In the genomic region with DNA sequence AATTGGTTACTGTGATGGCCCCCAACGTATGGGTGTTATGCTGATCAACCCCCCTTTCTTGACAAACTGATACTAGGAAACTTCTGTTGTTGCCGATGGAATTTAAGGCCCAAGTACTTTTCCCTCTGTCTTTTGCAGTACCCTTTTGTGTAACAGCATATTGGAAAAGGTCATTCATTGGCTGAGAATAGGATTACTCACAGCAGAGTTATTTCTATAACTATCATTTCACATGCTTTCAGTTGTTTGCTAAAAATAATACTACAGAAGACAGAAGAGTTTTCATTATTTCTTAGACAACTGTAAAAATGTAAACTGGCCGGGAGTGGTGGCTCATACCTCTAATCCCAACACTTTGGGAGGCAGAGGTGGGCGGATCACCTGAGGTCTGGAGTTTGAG, we compare ENCODE assay signal across 21 cellular contexts.
A peak's percentile ranks its signal among the peaks of the same experiment; 100 is the strongest.
DNase-seq lines count a peak whose midpoint lies in the region; ATAC-seq and TF ChIP-seq lines count a peak whose summit lies in the region.
"Had no signal": no experiment of that assay in that cellular context is flagged by ENCODE, and none has a peak within 500 bp of the region (broad histone marks: within the 10 kb centered on the region; RNA-seq: fewer than 3 reads in every experiment).

No MANE protein-coding gene starts in this region.

- H3K4me3 ChIP-seq in AG09309 (ENCODE audit: control insufficient read depth, low read depth, low read length), result no peak overlapping the region
- no peak overlapping the region for H3K4me3 ChIP-seq in IMR-90 (ENCODE audit: insufficient read depth, low read depth, low read length)
- H3K4me3 ChIP-seq in brain microvascular endothelial cell (ENCODE audit: low read depth, low read length), result no peak overlapping the region
- H3K4me3 ChIP-seq in mesenchymal stem cell (ENCODE audit: insufficient read depth in 1 of 2, low read depth in 1 of 2, low read length in 2 of 2), result no peak overlapping the region
- no peak overlapping the region for H3K4me3 ChIP-seq in MM.1S (ENCODE audit: low read length)
- H3K4me3 ChIP-seq: gastrocnemius medialis, tibial nerve had no signal

- peak; percentile 90 for ATAC-seq in IMR-90 (ENCODE audit: low read depth)
- ATAC-seq: gastrocnemius medialis, right cardiac atrium had no signal

- no peak overlapping the region for H2BK20ac ChIP-seq in IMR-90 (ENCODE audit: low read depth, low read length)

- H3F3A ChIP-seq in MM.1S (ENCODE audit: insufficient read depth, low read length), result no peaks in the 10 kb centered on the region

- H3K4ac ChIP-seq in IMR-90 (ENCODE audit: low read depth, low read length) (0 out of 2 replicates have a peak overlapping the region, but pooled peaks have one; percentile 17), mesenchymal stem cell (ENCODE audit: low read depth in 1 of 2, low read length in 2 of 2) (no peak overlapping the region)

- no peaks in the 10 kb centered on the region for H3K27me3 ChIP-seq in IMR-90 (ENCODE audit: control insufficient read depth, insufficient read depth, low read length)
- no peaks in the 10 kb centered on the region for H3K27me3 ChIP-seq in brain microvascular endothelial cell (replicated peaks)
- no peaks in the 10 kb centered on the region for H3K27me3 ChIP-seq in mesenchymal stem cell (ENCODE audit: control insufficient read depth in 1 of 2, insufficient read depth in 1 of 2, low read length in 2 of 2)
- no peaks in the 10 kb centered on the region for H3K27me3 ChIP-seq in MM.1S (replicated peaks; ENCODE audit: insufficient read depth, low read length)
- H3K27me3 ChIP-seq: gastrocnemius medialis, tibial nerve had no signal

- no peak overlapping the region for H2BK5ac ChIP-seq in IMR-90 (ENCODE audit: low read depth, low read length, poor library complexity, severe bottlenecking)
- H2BK5ac ChIP-seq in mesenchymal stem cell (ENCODE audit: low read depth, low read length, poor library complexity, severe bottlenecking), result no peak overlapping the region

- no peaks in the 10 kb centered on the region for H4K20me1 ChIP-seq in IMR-90 (ENCODE audit: insufficient read depth, low read length)
- H4K20me1 ChIP-seq in MM.1S (ENCODE audit: insufficient read depth, low read length), result no peaks in the 10 kb centered on the region

- H3K9me1 ChIP-seq in IMR-90 (ENCODE audit: insufficient read depth, low read length), result no peaks in the 10 kb centered on the region

- TF ChIP-seq RAD21 in IMR-90 (IDR thresholded peaks at IDR 0.05; ENCODE audit: low read length), result no peak

- BruUV-seq in IMR-90 (replicated peaks; lab: Mats Ljungman, UMichigan), result no TSS peak

- no peak overlapping the region for H2AFZ ChIP-seq in IMR-90 (replicated peaks; ENCODE audit: low read length, poor library complexity)
- no peak overlapping the region for H2AFZ ChIP-seq in mesenchymal stem cell (ENCODE audit: low read depth, low read length)
- no peak overlapping the region for H2AFZ ChIP-seq in MM.1S (ENCODE audit: low read length)

- H4K5ac ChIP-seq in IMR-90 (ENCODE audit: low read depth, low read length), result no peak overlapping the region

- peak overlapping the region; percentile 87; the same call in 1 of the 2 replicates for H3K18ac ChIP-seq in IMR-90 (ENCODE audit: low read depth, low read length)
- no peak overlapping the region for H3K18ac ChIP-seq in mesenchymal stem cell (ENCODE audit: low read depth in 1 of 2, low read length in 2 of 2)

- no peak overlapping the region for H2BK120ac ChIP-seq in IMR-90 (ENCODE audit: low read depth, low read length)
- no peak overlapping the region for H2BK120ac ChIP-seq in mesenchymal stem cell (ENCODE audit: low read depth, low read length)

- dilution Hi-C loops in IMR-90 (cut with HindIII; ENCODE audit: low sequenced_read_pairs, unreplicated experiment), result no loop called here

- H3K4me1 ChIP-seq in IMR-90 (ENCODE audit: control insufficient read depth, insufficient read depth, low read length) (peaks cover 2% of the 10 kb centered on the region), mesenchymal stem cell (ENCODE audit: control insufficient read depth, insufficient read depth, low read depth, low read length) (peaks cover 2% of the 10 kb centered on the region), MM.1S (ENCODE audit: low read length) (no peaks in the 10 kb centered on the region)
- H3K4me1 ChIP-seq: gastrocnemius medialis had no signal

- peak overlapping the region; percentile 89 for H3K4me2 ChIP-seq in IMR-90 (ENCODE audit: low read depth, low read length)
- H3K4me2 ChIP-seq in mesenchymal stem cell (ENCODE audit: low read length, poor library complexity, severe bottlenecking), result no peak overlapping the region
- no peak overlapping the region for H3K4me2 ChIP-seq in MM.1S (ENCODE audit: low read depth, low read length)

- H2AK5ac ChIP-seq in IMR-90 (ENCODE audit: low read depth, low read length) (no peak overlapping the region), mesenchymal stem cell (ENCODE audit: low read length, severe bottlenecking) (no peak overlapping the region)

- H4K91ac ChIP-seq in IMR-90 (ENCODE audit: insufficient read depth, low read depth, low read length) (no peak overlapping the region), mesenchymal stem cell (ENCODE audit: low read length) (no peak overlapping the region)

- H4K8ac ChIP-seq in IMR-90 (ENCODE audit: low read depth in 2 of 2, low read length in 2 of 2), result no peak overlapping the region; a peak in 1 of 4 replicates
- H4K8ac ChIP-seq in mesenchymal stem cell (ENCODE audit: low read length), result no peak overlapping the region

- H3K79me1 ChIP-seq in IMR-90 (ENCODE audit: low read depth in 1 of 2, low read length in 2 of 2) (no peaks in the 10 kb centered on the region), mesenchymal stem cell (replicated peaks; ENCODE audit: low read length, poor library complexity, severe bottlenecking) (no peaks in the 10 kb centered on the region)

- H3K36me3 ChIP-seq in IMR-90 (ENCODE audit: control insufficient read depth, insufficient read depth, low read length) (no peaks in the 10 kb centered on the region), brain microvascular endothelial cell (replicated peaks) (no peaks in the 10 kb centered on the region), mesenchymal stem cell (ENCODE audit: control insufficient read depth in 1 of 2, insufficient read depth in 2 of 2, low read depth in 1 of 2, low read length in 2 of 2) (no peaks in the 10 kb centered on the region), MM.1S (replicated peaks; ENCODE audit: insufficient read depth, low read length) (no peaks in the 10 kb centered on the region)
- H3K36me3 ChIP-seq: gastrocnemius medialis, tibial nerve had no signal

- no peak for TF ChIP-seq POLR2A in IMR-90 (IDR thresholded peaks at IDR 0.05; ENCODE audit: low read depth, low read length)

- H3K23ac ChIP-seq in IMR-90 (ENCODE audit: low read depth, low read length) (no peak overlapping the region), mesenchymal stem cell (ENCODE audit: low read length in 2 of 2) (no peak overlapping the region)

- H2AK9ac ChIP-seq in IMR-90 (replicated peaks; ENCODE audit: low read depth, low read length, poor library complexity), result no peak overlapping the region

- intact Hi-C loops in IMR-90 (cut with micrococcal nuclease), result no loop called here

- DNase-seq in AG09309 (ENCODE audit: low read depth) (peak; percentile 47), IMR-90 (peak; percentile 63), brain microvascular endothelial cell (peak; percentile 1), mesenchymal stem cell (no peak), cerebellar nuclear complex (lab: John Stamatoyannopoulos, UW) (no peak), T-helper 9 cell (no peak), MM.1S (no peak), HK-2 (ENCODE audit: unreplicated experiment) (no peak)
- DNase-seq: ACHN; activated CD4-positive, alpha-beta T cell treated with anti-CD3 and anti-CD28 coated beads for 4 hours; activated effector memory CD4-positive, alpha-beta T cell treated with Interleukin-2 at 50 U/mL for 16 hours; endodermal cell; gastrocnemius medialis; NCI-H187; NCI-H446 treated with DMSO at 0.1 percent for 48 hours; nucleus accumbens; right cardiac atrium; stimulated activated naive CD4-positive, alpha-beta T cell; SW 1271 had no signal

- in situ Hi-C loops in IMR-90 (cut with MboI; ENCODE audit: low sequenced_read_pairs) (no loop called here), brain microvascular endothelial cell (cut with HindIII; ENCODE audit: low pct_ligation_motif_present, low sequenced_read_pairs) (no loop called here)

- POLR2A ChIA-PET in IMR-90 (lab: Charles Lee; ENCODE audit: unreplicated experiment), result no interaction called here

- TF ChIP-seq CTCF in AG09309 (IDR thresholded peaks at IDR 0.05; ENCODE audit: control insufficient read depth, insufficient read depth, low read depth, low read length, missing control alignments) (no peak), IMR-90 (conservative IDR thresholded peaks at IDR 0.05; ENCODE audit: low read depth, low read length) (no peak), brain microvascular endothelial cell (IDR thresholded peaks at IDR 0.05; ENCODE audit: low read depth, low read length, missing control alignments) (no peak), MM.1S (IDR thresholded peaks at IDR 0.05; ENCODE audit: low read length) (no peak)

- H2BK15ac ChIP-seq in IMR-90 (ENCODE audit: low read depth, low read length) (no peak overlapping the region), mesenchymal stem cell (ENCODE audit: low read depth, poor library complexity, severe bottlenecking) (no peak overlapping the region)

- H3K9me3 ChIP-seq in IMR-90 (ENCODE audit: control insufficient read depth, insufficient read depth, low read length) (no peaks in the 10 kb centered on the region), mesenchymal stem cell (ENCODE audit: control insufficient read depth, low read length) (no peaks in the 10 kb centered on the region), MM.1S (replicated peaks; ENCODE audit: insufficient read depth, low read length) (no peaks in the 10 kb centered on the region)
- H3K9me3 ChIP-seq: gastrocnemius medialis had no signal

- no peak overlapping the region for H3K9ac ChIP-seq in IMR-90 (ENCODE audit: low read depth, low read length)
- peak overlapping the region; percentile 66 for H3K9ac ChIP-seq in mesenchymal stem cell (ENCODE audit: low read length)
- no peak overlapping the region for H3K9ac ChIP-seq in MM.1S (ENCODE audit: low read length)

- no peak overlapping the region for H3K14ac ChIP-seq in IMR-90 (replicated peaks; ENCODE audit: low read depth, low read length)
- H3K14ac ChIP-seq in mesenchymal stem cell (ENCODE audit: low read length in 2 of 2), result no peak overlapping the region

- CTCF ChIA-PET in IMR-90 (lab: Yijun Ruan, JAX), result no interaction called here

- H3K79me2 ChIP-seq in MM.1S (ENCODE audit: low read length), result no peaks in the 10 kb centered on the region

- no peak overlapping the region for H3K56ac ChIP-seq in IMR-90 (ENCODE audit: extremely low read depth, insufficient read depth, low read length)

- H3K27ac ChIP-seq in IMR-90 (ENCODE audit: insufficient read depth, low read length) (no peak overlapping the region), brain microvascular endothelial cell (no peak overlapping the region), mesenchymal stem cell (ENCODE audit: low read length, poor library complexity, severe bottlenecking) (no peak overlapping the region), MM.1S (ENCODE audit: low read length) (no peak overlapping the region)
- H3K27ac ChIP-seq: gastrocnemius medialis, RWPE1, tibial nerve had no signal

- WGBS in IMR-90 (ENCODE audit: extremely low coverage in 2 of 2, insufficient read length in 1 of 2), 2 experiments, result 100% methylated on average over 1 of the region's 4 CpGs; no CpG with 5 or more reads in 1 of the 2 experiments
- 83% methylated on average over 3 of the region's 4 CpGs for WGBS in mesenchymal stem cell

- no peak overlapping the region for H2BK12ac ChIP-seq in mesenchymal stem cell (ENCODE audit: low read length in 2 of 2)

- H3K9me2 ChIP-seq in MM.1S (replicated peaks; ENCODE audit: insufficient read depth, low read length), result no peaks in the 10 kb centered on the region

Comparison
In these comparisons a context has a peak if more than half of its experiments do, and no peak if none do; other contexts are left out.
1. DNase-seq: peak in AG09309 (single experiment), IMR-90 (single experiment) and brain microvascular endothelial cell (single experiment); none in mesenchymal stem cell (single experiment), cerebellar nuclear complex (0 of 2), T-helper 9 cell (single experiment), MM.1S (single experiment) and HK-2 (single experiment).